ENCODE assay signal across 16 cellular contexts in the genomic region with DNA sequence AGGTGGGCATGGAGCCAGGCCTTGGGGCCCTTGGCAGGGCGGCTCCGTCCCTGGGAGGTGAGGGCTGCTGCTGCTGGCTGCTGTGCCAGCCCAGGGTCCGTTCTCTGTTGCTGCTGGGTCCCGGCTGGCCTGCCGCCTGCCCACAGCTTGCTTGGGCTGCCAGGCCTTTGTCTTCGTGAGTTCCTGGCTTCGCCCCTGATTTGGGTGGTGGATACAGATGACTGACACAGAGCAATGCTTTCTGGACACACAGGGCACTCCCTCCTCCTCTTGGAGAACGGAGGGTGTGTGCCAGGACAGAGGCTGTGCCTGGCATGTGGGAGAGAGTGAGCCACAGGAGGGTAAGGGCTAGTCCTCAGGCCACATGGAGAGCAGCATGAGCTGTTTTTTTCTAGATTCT.
DNase-seq lines count a peak whose midpoint lies in the region; ATAC-seq and TF ChIP-seq lines count a peak whose summit lies in the region.
"Had no signal": no experiment of that assay in that cellular context is flagged by ENCODE, and none has a peak within 500 bp of the region (broad histone marks: within the 10 kb centered on the region; RNA-seq: fewer than 3 reads in every experiment).

No MANE protein-coding gene starts in this region.

- DNase-seq in G401 (ENCODE audit: low spot score): peak; percentile 26
- DNase-seq in RWPE1 (ENCODE audit: low spot score): no peak
- peak; percentile 31 for DNase-seq in globus pallidus (ENCODE audit: low spot score)
- peak; percentile 35 to 70 for DNase-seq in psoas muscle
- no peak for DNase-seq in kidney glomerular epithelial cell (lab: John Stamatoyannopoulos, UW)
- no peak for DNase-seq in KBM-7
- no peak for DNase-seq in naive thymus-derived CD4-positive, alpha-beta T cell
- DNase-seq: activated CD8-positive, alpha-beta memory T cell treated with anti-CD3 and anti-CD28 coated beads, Interleukin-2, amount 10 ng/mL, durations not matched to agents 7 days and 5 days; activated naive CD4-positive, alpha-beta T cell treated with anti-CD3 and anti-CD28 coated beads, Interleukin-2, amount 10 ng/mL, durations not matched to agents 7 days and 5 days; central memory CD4-positive, alpha-beta T cell; DND-41; MV-4-11; NCI-H2171 treated with DMSO at 0.1 percent for 48 hours; transverse colon had no signal

- no peaks in the 10 kb centered on the region for H3K9me3 ChIP-seq in psoas muscle
- H3K9me3 ChIP-seq in naive thymus-derived CD4-positive, alpha-beta T cell (ENCODE audit: control insufficient read depth in 2 of 3, low read length in 3 of 3): no peaks in the 10 kb centered on the region
- H3K9me3 ChIP-seq: transverse colon had no signal

- TF ChIP-seq CTCF in RWPE1 (conservative IDR thresholded peaks at IDR 0.05; ENCODE audit: low read depth) (no peak), psoas muscle (IDR thresholded peaks at IDR 0.05) (no peak)

- no peaks in the 10 kb centered on the region for H3K36me3 ChIP-seq in psoas muscle (ENCODE audit: insufficient read depth in 1 of 2, low read depth in 1 of 2)
- no peaks in the 10 kb centered on the region for H3K36me3 ChIP-seq in naive thymus-derived CD4-positive, alpha-beta T cell (ENCODE audit: control insufficient read depth in 2 of 3, insufficient read depth in 3 of 3, low read length in 3 of 3)
- H3K36me3 ChIP-seq: transverse colon had no signal

- H3K27me3 ChIP-seq in psoas muscle (ENCODE audit: insufficient read depth in 3 of 3, low read length in 2 of 3): no peaks in the 10 kb centered on the region
- no peaks in the 10 kb centered on the region for H3K27me3 ChIP-seq in naive thymus-derived CD4-positive, alpha-beta T cell (ENCODE audit: control insufficient read depth in 2 of 2, insufficient read depth in 2 of 2, low read length in 2 of 2)
- H3K27me3 ChIP-seq: transverse colon had no signal

- peaks cover 0 to 1% (median 0%) of the 10 kb centered on the region in 7 donors for H3K4me1 Mint-ChIP-seq in naive thymus-derived CD4-positive, alpha-beta T cell
- H3K4me1 Mint-ChIP-seq: activated CD8-positive, alpha-beta memory T cell treated with anti-CD3 and anti-CD28 coated beads, Interleukin-2, amount 10 ng/mL, durations not matched to agents 7 days and 5 days; activated naive CD4-positive, alpha-beta T cell treated with anti-CD3 and anti-CD28 coated beads, Interleukin-2, amount 10 ng/mL, durations not matched to agents 7 days and 5 days; WTC11 had no signal

- peaks cover 57% of the 10 kb centered on the region for H3K4me1 ChIP-seq in psoas muscle
- no peaks in the 10 kb centered on the region for H3K4me1 ChIP-seq in naive thymus-derived CD4-positive, alpha-beta T cell (ENCODE audit: control insufficient read depth in 2 of 2, insufficient read depth in 2 of 2, low read length in 2 of 2)

- no peak overlapping the region for H3K4me3 ChIP-seq in psoas muscle
- H3K4me3 ChIP-seq in naive thymus-derived CD4-positive, alpha-beta T cell (ENCODE audit: low read length): no peak overlapping the region
- H3K4me3 ChIP-seq: transverse colon had no signal

- intact Hi-C loops in psoas muscle (cut with DNase I): no loop called here
- intact Hi-C loops in naive thymus-derived CD4-positive, alpha-beta T cell (cut with micrococcal nuclease): no loop called here

- H3K27ac ChIP-seq in RWPE1 (peak overlapping the region; percentile 53), psoas muscle (peak overlapping the region; percentile 85)
- no peak overlapping the region for H3K27ac ChIP-seq in naive thymus-derived CD4-positive, alpha-beta T cell (ENCODE audit: low read depth, low read length)
- H3K27ac ChIP-seq: transverse colon had no signal

- H3K27me3 Mint-ChIP-seq in naive thymus-derived CD4-positive, alpha-beta T cell: no peaks in the 10 kb centered on the region

- no peak overlapping the region for H3K4me3 Mint-ChIP-seq in naive thymus-derived CD4-positive, alpha-beta T cell
- H3K4me3 Mint-ChIP-seq: activated CD8-positive, alpha-beta memory T cell treated with anti-CD3 and anti-CD28 coated beads, Interleukin-2, amount 10 ng/mL, durations not matched to agents 7 days and 5 days; activated naive CD4-positive, alpha-beta T cell treated with anti-CD3 and anti-CD28 coated beads, Interleukin-2, amount 10 ng/mL, durations not matched to agents 7 days and 5 days; WTC11 had no signal

- ATAC-seq in psoas muscle (peak; percentile 75 to 88 (median 82)), HG03378 (IDR thresholded peaks at IDR 0.05; ENCODE audit: unreplicated experiment) (no peak)
- no peak for ATAC-seq in naive thymus-derived CD4-positive, alpha-beta T cell
- ATAC-seq: activated CD8-positive, alpha-beta memory T cell treated with anti-CD3 and anti-CD28 coated beads, Interleukin-2, amount 10 ng/mL, durations not matched to agents 7 days and 5 days; WTC11 had no signal

- in situ Hi-C loops in G401 (cut with HindIII; ENCODE audit: low sequenced_read_pairs) (no loop called here), KBM-7 (cut with MboI; ENCODE audit: low pct_unique_long_range_greater_than_20kb, low sequenced_read_pairs) (no loop called here)

- no peak overlapping the region for H3K27ac Mint-ChIP-seq in naive thymus-derived CD4-positive, alpha-beta T cell
- H3K27ac Mint-ChIP-seq: activated CD8-positive, alpha-beta memory T cell treated with anti-CD3 and anti-CD28 coated beads, Interleukin-2, amount 10 ng/mL, durations not matched to agents 7 days and 5 days; activated naive CD4-positive, alpha-beta T cell treated with anti-CD3 and anti-CD28 coated beads, Interleukin-2, amount 10 ng/mL, durations not matched to agents 7 days and 5 days; WTC11 had no signal

- 27 to 44% (median 38%) methylated on average over 8 of the region's 8 CpGs for WGBS in psoas muscle, 3 donors

- no peaks in the 10 kb centered on the region for H3K9me3 Mint-ChIP-seq in naive thymus-derived CD4-positive, alpha-beta T cell
- H3K9me3 Mint-ChIP-seq: activated naive CD4-positive, alpha-beta T cell treated with anti-CD3 and anti-CD28 coated beads, Interleukin-2, amount 10 ng/mL, durations not matched to agents 7 days and 5 days; WTC11 had no signal

- no peaks in the 10 kb centered on the region for H3K36me3 Mint-ChIP-seq in naive thymus-derived CD4-positive, alpha-beta T cell
- H3K36me3 Mint-ChIP-seq: activated CD8-positive, alpha-beta memory T cell treated with anti-CD3 and anti-CD28 coated beads, Interleukin-2, amount 10 ng/mL, durations not matched to agents 7 days and 5 days; activated naive CD4-positive, alpha-beta T cell treated with anti-CD3 and anti-CD28 coated beads, Interleukin-2, amount 10 ng/mL, durations not matched to agents 7 days and 5 days; WTC11 had no signal

- POLR2A ChIA-PET in RWPE1 (lab: Yijun Ruan, JAX; ENCODE audit: low non-redundant PET): no interaction called here
- POLR2A ChIA-PET in naive thymus-derived CD4-positive, alpha-beta T cell (lab: Charles Lee): no interaction called here

- CTCF ChIA-PET in RWPE1 (lab: Yijun Ruan, JAX): interaction anchor here (0.6 to 0.7 kb wide), 3 partner anchors 23 to 132 kb away, joined by 3 to 6 read pairs (median 3); no protein-coding TSS in a partner anchor
- CTCF ChIA-PET in naive thymus-derived CD4-positive, alpha-beta T cell (lab: Charles Lee): no interaction called here

Comparison
In these comparisons a context has a peak if more than half of its experiments do, and no peak if none do; other contexts are left out.
1. DNase-seq: peak in G401 (single experiment), globus pallidus (single experiment) and psoas muscle (2 of 2); none in RWPE1 (single experiment), kidney glomerular epithelial cell (single experiment), KBM-7 (single experiment) and naive thymus-derived CD4-positive, alpha-beta T cell (0 of 9).
2. ATAC-seq: peak in psoas muscle (4 of 4); none in naive thymus-derived CD4-positive, alpha-beta T cell (single experiment) and HG03378 (single experiment).